In genomic region chr5:132437604-132438275, GRCh38 we compare ENCODE assay signal across 9 cellular contexts. TPM values are rescaled to one million over a fixed set of nuclear protein-coding genes. Genes with fewer than 3 reads are reported as not detected.
DNase-seq lines count a peak whose midpoint lies in the region; ATAC-seq, FAIRE-seq and TF ChIP-seq lines count a peak whose summit lies in the region.
"Had no signal": no experiment of that assay in that cellular context is flagged by ENCODE, and none has a peak within 500 bp of the region (broad histone marks: within the 10 kb centered on the region; RNA-seq: fewer than 3 reads in every experiment).

No MANE protein-coding gene starts in this region.

- H3K4me3 Mint-ChIP-seq in MCF 10A (ENCODE audit: unreplicated experiment), result no peak overlapping the region
- H3K4me3 Mint-ChIP-seq in stimulated activated effector memory CD8-positive, alpha-beta T cell treated with anti-CD3 and anti-CD28 coated beads, Interleukin-12 subunit alpha, Interleukin-12 subunit beta, amount 100 ng/mL, for 72 hours, result peak overlapping the region; percentile 58

- TF ChIP-seq RAD21 in GM12878 (IDR thresholded peaks at IDR 0.05; ENCODE audit: insufficient read depth, low read depth, low read length), result peak; percentile 19; the same call in 1 of the 2 replicates

- SMC1A ChIA-PET in GM12878 (lab: Charles Lee; ENCODE audit: uncharacterized antibody, unreplicated experiment), result interaction anchor here (1.0 to 18.8 kb wide), 13 partner anchors 9 to 54 kb away, joined by 3 to 300 read pairs (median 5); partner anchors contain the start of gene IRF1

- peaks cover 2% of the 10 kb centered on the region for H3K36me3 Mint-ChIP-seq in MCF 10A (ENCODE audit: insufficient read depth, unreplicated experiment)
- no peaks in the 10 kb centered on the region for H3K36me3 Mint-ChIP-seq in stimulated activated effector memory CD8-positive, alpha-beta T cell treated with anti-CD3 and anti-CD28 coated beads, Interleukin-12 subunit alpha, Interleukin-12 subunit beta, amount 100 ng/mL, for 72 hours

- H3K4me3 ChIP-seq in mammary epithelial cell (replicated peaks in 1 of 3; ENCODE audit: insufficient read depth in 1 of 3, low read depth in 2 of 3, low read length in 3 of 3) (no peak overlapping the region), GM12878 (peak overlapping the region; percentile 18; the same call in 1 of the 2 replicates), right lobe of liver (no peak overlapping the region)

- TF ChIP-seq POLR2A in GM12878 (IDR thresholded peaks at IDR 0.05; ENCODE audit: low read depth, low read length) (peak; percentile 36; the same call in 1 of the 2 replicates), right lobe of liver (IDR thresholded peaks at IDR 0.05) (no peak)

- DNase-seq in MCF 10A (ENCODE audit: unreplicated experiment), result peak; percentile 57
- no peak for DNase-seq in mammary epithelial cell
- peak; percentile 82 for DNase-seq in SKM-1 (lab: John Stamatoyannopoulos, UW; ENCODE audit: unreplicated experiment)
- DNase-seq in GM12878 (ENCODE audit: low read depth, low spot score), result no peak
- peak; percentile 70 to 75 (median 71) for DNase-seq in right lobe of liver
- peak in 1 of 2 donors; percentile 79 for DNase-seq in stimulated activated effector memory CD8-positive, alpha-beta T cell treated with anti-CD3 and anti-CD28 coated beads, Interleukin-12 subunit alpha, Interleukin-12 subunit beta, amount 100 ng/mL, for 72 hours (ENCODE audit: low spot score in 2 of 2)
- no peak for DNase-seq in NCI-H1694 treated with DMSO at 0.1 percent for 48 hours (lab: John Stamatoyannopoulos, UW)

- H2AFZ ChIP-seq in mammary epithelial cell (ENCODE audit: low read depth, low read length) (no peak overlapping the region), GM12878 (ENCODE audit: control insufficient read depth, low read depth, low read length) (no peak overlapping the region)

- RAD21 ChIA-PET in GM12878 (lab: Charles Lee; ENCODE audit: unreplicated experiment), result interaction anchor here (0.9 to 7.0 kb wide), 12 partner anchors 9 to 61 kb away, joined by 3 to 59 read pairs (median 8); partner anchors contain the start of gene IRF1

- H3K9ac ChIP-seq in mammary epithelial cell (ENCODE audit: insufficient read depth, low read length) (no peak overlapping the region), GM12878 (ENCODE audit: control insufficient read depth, insufficient read depth, low read length) (peak overlapping the region; percentile 35)

- POLR2A ChIA-PET in MCF 10A (lab: Yijun Ruan, JAX), result interaction anchor here (0.6 to 3.2 kb wide), 5 partner anchors 10 to 255 kb away, joined by 3 to 11 read pairs (median 5); partner anchors contain the start of gene IRF1
- POLR2A ChIA-PET in GM12878 (lab: Charles Lee), result interaction anchor here (0.8 to 6.1 kb wide), 12 partner anchors 8 to 58 kb away, joined by 3 to 76 read pairs (median 7); partner anchors contain the start of gene IRF1

- dilution Hi-C loops in mammary epithelial cell (cut with HindIII; ENCODE audit: low sequenced_read_pairs), result no loop called here

- no peaks in the 10 kb centered on the region for H3K79me2 ChIP-seq in mammary epithelial cell (ENCODE audit: insufficient read depth, low read length)
- peaks cover 49% of the 10 kb centered on the region for H3K79me2 ChIP-seq in GM12878 (ENCODE audit: control insufficient read depth, insufficient read depth, low read length)

- BruUV-seq in MCF 10A (replicated peaks; lab: Mats Ljungman, UMichigan), result no TSS peak
- BruUV-seq in mammary epithelial cell (replicated peaks; lab: Mats Ljungman, UMichigan), result no TSS peak
- BruUV-seq in GM12878 (replicated peaks; lab: Mats Ljungman, UMichigan), result no TSS peak

- TF ChIP-seq CTCF in MCF 10A (IDR thresholded peaks at IDR 0.05; ENCODE audit: unreplicated experiment) (no peak), mammary epithelial cell (conservative IDR thresholded peaks at IDR 0.05 in 1 of 2, IDR thresholded peaks at IDR 0.05 in 1 of 2; ENCODE audit: extremely low read depth in 1 of 2, insufficient read depth in 1 of 2, low read depth in 1 of 2, low read length in 2 of 2) (no peak), GM12878 (IDR thresholded peaks at IDR 0.05 in 2 of 3, conservative IDR thresholded peaks at IDR 0.05 in 1 of 3; ENCODE audit: control insufficient read depth in 2 of 3, extremely low read depth in 1 of 3, insufficient read depth in 1 of 3, low read depth in 3 of 3, low read length in 3 of 3) (no peak), right lobe of liver (IDR thresholded peaks at IDR 0.05) (no peak)

- no peaks in the 10 kb centered on the region for H3K9me3 Mint-ChIP-seq in MCF 10A (ENCODE audit: unreplicated experiment)
- H3K9me3 Mint-ChIP-seq in stimulated activated effector memory CD8-positive, alpha-beta T cell treated with anti-CD3 and anti-CD28 coated beads, Interleukin-12 subunit alpha, Interleukin-12 subunit beta, amount 100 ng/mL, for 72 hours, result no peaks in the 10 kb centered on the region

- H3K4me2 ChIP-seq in mammary epithelial cell (ENCODE audit: insufficient read depth, low read depth, low read length) (no peak overlapping the region), GM12878 (ENCODE audit: control insufficient read depth, insufficient read depth) (peak overlapping the region; percentile 57)

- TF ChIP-seq EP300 in GM12878 (IDR thresholded peaks at IDR 0.05; ENCODE audit: borderline replicate concordance in 1 of 2, control insufficient read depth in 1 of 2, low read depth in 2 of 2, low read length in 2 of 2), result no peak

- peaks cover 20% of the 10 kb centered on the region for H3K4me1 Mint-ChIP-seq in MCF 10A (ENCODE audit: insufficient read depth, unreplicated experiment)
- H3K4me1 Mint-ChIP-seq in stimulated activated effector memory CD8-positive, alpha-beta T cell treated with anti-CD3 and anti-CD28 coated beads, Interleukin-12 subunit alpha, Interleukin-12 subunit beta, amount 100 ng/mL, for 72 hours, result peaks cover 82% of the 10 kb centered on the region

- intact Hi-C loops in MCF 10A (cut with micrococcal nuclease) (no loop called here), mammary epithelial cell (cut with micrococcal nuclease) (no loop called here), GM12878 (cut with micrococcal nuclease; ENCODE audit: unreplicated experiment) (no loop called here), right lobe of liver (cut with DNase I) (no loop called here)

- ATAC-seq in HG03095 (IDR thresholded peaks at IDR 0.05; ENCODE audit: unreplicated experiment), result peak; percentile 86
- peak; percentile 91 for ATAC-seq in GM12878
- peak; percentile 50 to 80 (median 70) for ATAC-seq in right lobe of liver
- peak; percentile 92 for ATAC-seq in stimulated activated effector memory CD8-positive, alpha-beta T cell treated with anti-CD3 and anti-CD28 coated beads, Interleukin-12 subunit alpha, Interleukin-12 subunit beta, amount 100 ng/mL, for 72 hours

- H3K36me3 ChIP-seq in mammary epithelial cell (ENCODE audit: insufficient read depth, low read length) (no peaks in the 10 kb centered on the region), GM12878 (ENCODE audit: control insufficient read depth in 2 of 2, insufficient read depth in 2 of 2, low read length in 1 of 2) (peaks cover 5 to 14% of the 10 kb centered on the region in 2 experiments; a peak in 3 of 4 replicates), right lobe of liver (no peaks in the 10 kb centered on the region)

- H3K27ac Mint-ChIP-seq in MCF 10A (ENCODE audit: low read depth, unreplicated experiment), result no peak overlapping the region
- peak overlapping the region; percentile 98 for H3K27ac Mint-ChIP-seq in stimulated activated effector memory CD8-positive, alpha-beta T cell treated with anti-CD3 and anti-CD28 coated beads, Interleukin-12 subunit alpha, Interleukin-12 subunit beta, amount 100 ng/mL, for 72 hours

- no peaks in the 10 kb centered on the region for H4K20me1 ChIP-seq in mammary epithelial cell (ENCODE audit: insufficient read depth, low read length)
- no peaks in the 10 kb centered on the region for H4K20me1 ChIP-seq in GM12878 (ENCODE audit: control insufficient read depth, insufficient read depth)

- H3K9me3 ChIP-seq in mammary epithelial cell (replicated peaks; ENCODE audit: insufficient read depth, low read length) (no peaks in the 10 kb centered on the region), GM12878 (replicated peaks; ENCODE audit: control insufficient read depth, insufficient read depth, low read length) (no peaks in the 10 kb centered on the region), right lobe of liver (no peaks in the 10 kb centered on the region)

- FAIRE-seq in GM12878 (lab: Jason Lieb, UNC), result no peak
- FAIRE-seq: G401.6 had no signal

- peaks cover 22% of the 10 kb centered on the region for H3K4me1 ChIP-seq in mammary epithelial cell (ENCODE audit: insufficient read depth, low read length)
- peaks cover 28% of the 10 kb centered on the region for H3K4me1 ChIP-seq in GM12878 (ENCODE audit: control insufficient read depth, insufficient read depth, low read length)
- peaks cover 0 to 32% (median 6%) of the 10 kb centered on the region in 4 donors for H3K4me1 ChIP-seq in right lobe of liver

- H3K27me3 ChIP-seq in mammary epithelial cell (ENCODE audit: insufficient read depth, low read length) (no peaks in the 10 kb centered on the region), GM12878 (replicated peaks in 1 of 2; ENCODE audit: control insufficient read depth in 2 of 2, insufficient read depth in 2 of 2, low read length in 1 of 2) (no peaks in the 10 kb centered on the region), right lobe of liver (no peaks in the 10 kb centered on the region)

- WGBS in mammary epithelial cell (ENCODE audit: low coverage, missing lambda C conversion rate), result 89% methylated on average over 2 of the region's 3 CpGs
- WGBS in GM12878 (ENCODE audit: insufficient coverage, insufficient replicate concordance, low lambda C conversion rate, missing lambda C conversion rate), result 0% methylated on average over 2 of the region's 3 CpGs
- no CpG with 5 or more reads among the region's 3 CpGs for WGBS in right lobe of liver (ENCODE audit: insufficient coverage, low coverage, low lambda C conversion rate, missing lambda C conversion rate)

- H3K27ac ChIP-seq in mammary epithelial cell (ENCODE audit: insufficient read depth, low read depth, low read length) (no peak overlapping the region), GM12878 (ENCODE audit: control insufficient read depth, insufficient read depth) (peak overlapping the region; percentile 62), right lobe of liver (peak overlapping the region in 2 of 3 donors; percentile 34 to 53)

- in situ Hi-C loops in mammary epithelial cell (cut with MboI; ENCODE audit: low sequenced_read_pairs in 2 of 2) (no loop called here), GM12878 (cut with MboI) (no loop called here)

- CTCF ChIA-PET in MCF 10A (lab: Yijun Ruan, JAX) (interaction anchor here (0.7 to 2.3 kb wide), 7 partner anchors 11 to 89 kb away, joined by 3 to 8 read pairs (median 4); no protein-coding TSS in a partner anchor), mammary epithelial cell (lab: Charles Lee; ENCODE audit: low non-redundant PET) (no interaction called here), GM12878 (lab: Yijun Ruan, JAX) (interaction anchor here (0.7 to 6.2 kb wide), 15 partner anchors 8 to 70 kb away, joined by 3 to 47 read pairs (median 4); partner anchors contain the start of gene IRF1)

- H3K27me3 Mint-ChIP-seq in MCF 10A (ENCODE audit: insufficient read depth, unreplicated experiment), result no peaks in the 10 kb centered on the region

RNA-seq across cellular contexts. Expression of gene IRF1, which starts 52.8 kb away (rescaled TPM):
- total RNA-seq in MCF 10A (2022), result 18.7 and 23.0 TPM in 2 replicates
- 10 to 100 TPM in 1 of 2 donors, 1 to 10 TPM in 1; 5.3 to 14.9 TPM for total RNA-seq in mammary epithelial cell
- 9.0 TPM for polyA plus RNA-seq in mammary epithelial cell
- 24.6 TPM for polyA minus RNA-seq in mammary epithelial cell
- 216 and 219 TPM in 2 replicates for total RNA-seq in GM12878 (2013; cell fraction: nucleolus; rRNA removed)
- 29.9 and 30.5 TPM in 2 replicates for total RNA-seq in GM12878 (2014; rRNA removed)
- 41.9 and 45.3 TPM in 2 replicates for total RNA-seq in GM12878 (2014; rRNA removed; fragmentation: Illumina TruSeq; extraction: Trizol)
- 68.0 and 74.1 TPM in 2 replicates for total RNA-seq in GM12878 (2021)
- polyA plus RNA-seq in GM12878 (2011; ENCODE audit: low read depth), result 19.0 TPM
- 37.5 and 50.7 TPM in 2 replicates for polyA plus RNA-seq in GM12878 (2011; rRNA removed)
- polyA plus RNA-seq in GM12878 (2011; cell fraction: cytosol; rRNA removed), result 60.7 and 77.3 TPM in 2 replicates
- polyA plus RNA-seq in GM12878 (2011; cell fraction: nucleus; rRNA removed), result 156 and 160 TPM in 2 replicates
- polyA plus RNA-seq in GM12878 (2012), result 32.8 and 47.6 TPM in 2 replicates
- polyA plus RNA-seq in GM12878 (2014; fragmentation: Illumina TruSeq; extraction: Trizol), result 45.9 and 48.6 TPM in 2 replicates
- polyA plus RNA-seq in GM12878 (2014; fragmentation: Nextera tagmentation; extraction: Ambion mirVana), result 10 to 100 TPM in 1 of 2 experiments, 1 to 10 TPM in 1; 6.9 to 14.0 TPM
- polyA plus RNA-seq in GM12878 (2014; rRNA removed), result 55.9 and 56.1 TPM in 2 replicates
- 10 to 100 TPM; 62.1 to 65.0 TPM for polyA plus RNA-seq in GM12878 (2016; fragmentation: Nextera tagmentation; extraction: Ambion mirVana)
- 171 and 202 TPM in 2 replicates for polyA minus RNA-seq in GM12878 (2011; rRNA and poly(A)+ RNA removed)
- polyA minus RNA-seq in GM12878 (2011; cell fraction: cytosol; rRNA and poly(A)+ RNA removed), result 47.0 and 51.0 TPM in 2 replicates
- polyA minus RNA-seq in GM12878 (2011; cell fraction: nucleus; rRNA and poly(A)+ RNA removed), result 234 and 331 TPM in 2 replicates
- total RNA-seq in right lobe of liver, result 10 to 100 TPM; 23.9 to 38.3 (median 30.2) TPM

Comparison
In these comparisons a context has a peak if more than half of its experiments do, and no peak if none do; other contexts are left out.
1. DNase-seq: peak in MCF 10A (single experiment), SKM-1 (single experiment) and right lobe of liver (3 of 3); none in mammary epithelial cell (single experiment), GM12878 (single experiment) and NCI-H1694 treated with DMSO at 0.1 percent for 48 hours (single experiment).
2. Peak in every context shown above with its lines, with median percentiles within 50 percentile points of each other: ATAC-seq.